ENCODE assay signal across 1 cellular context in the genomic region with DNA sequence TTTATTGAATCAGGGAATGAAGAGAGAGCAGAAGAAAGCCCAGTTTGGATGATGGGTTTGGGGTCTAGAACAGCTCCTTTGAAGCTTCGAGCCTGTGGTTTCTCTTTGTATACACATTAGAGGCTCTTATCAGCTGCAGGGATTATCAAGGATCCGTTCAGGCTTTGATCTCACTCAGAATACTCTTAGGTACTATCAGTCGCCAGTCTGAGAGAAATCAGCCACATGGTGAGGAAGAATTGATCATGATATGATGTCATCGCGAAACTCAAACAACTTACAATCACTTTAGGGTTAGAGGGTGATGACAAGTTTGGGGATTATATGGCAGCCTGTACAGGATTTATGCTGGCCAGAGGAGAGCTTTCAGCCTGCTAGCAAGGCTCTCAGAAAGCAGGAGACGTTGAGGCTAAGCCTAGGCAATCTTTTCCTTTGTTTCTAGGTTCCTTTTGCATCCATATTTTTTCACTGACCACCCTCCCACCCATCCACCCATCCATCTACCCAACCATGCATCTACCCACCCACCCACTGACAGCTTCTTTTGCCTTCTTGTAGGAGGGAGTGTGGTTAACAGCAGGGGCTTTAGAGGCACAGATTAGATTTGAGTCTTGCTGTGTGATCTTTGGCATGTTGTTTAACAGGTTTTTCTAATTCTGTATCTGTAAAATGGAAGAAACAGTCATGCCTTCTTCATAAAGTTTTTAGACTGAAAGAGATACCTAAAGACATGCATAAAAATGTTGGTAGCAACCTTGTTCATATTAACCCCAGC.
A peak's percentile ranks its signal among the peaks of the same experiment; 100 is the strongest.
TF ChIP-seq lines count a peak whose summit lies in the region.

No MANE protein-coding gene starts in this region.

TF ChIP-seq in HEK293, 187 proteins besides CTCF, POLR2A, EP300 and RAD21:
- TF ChIP-seq, protein P1, sequence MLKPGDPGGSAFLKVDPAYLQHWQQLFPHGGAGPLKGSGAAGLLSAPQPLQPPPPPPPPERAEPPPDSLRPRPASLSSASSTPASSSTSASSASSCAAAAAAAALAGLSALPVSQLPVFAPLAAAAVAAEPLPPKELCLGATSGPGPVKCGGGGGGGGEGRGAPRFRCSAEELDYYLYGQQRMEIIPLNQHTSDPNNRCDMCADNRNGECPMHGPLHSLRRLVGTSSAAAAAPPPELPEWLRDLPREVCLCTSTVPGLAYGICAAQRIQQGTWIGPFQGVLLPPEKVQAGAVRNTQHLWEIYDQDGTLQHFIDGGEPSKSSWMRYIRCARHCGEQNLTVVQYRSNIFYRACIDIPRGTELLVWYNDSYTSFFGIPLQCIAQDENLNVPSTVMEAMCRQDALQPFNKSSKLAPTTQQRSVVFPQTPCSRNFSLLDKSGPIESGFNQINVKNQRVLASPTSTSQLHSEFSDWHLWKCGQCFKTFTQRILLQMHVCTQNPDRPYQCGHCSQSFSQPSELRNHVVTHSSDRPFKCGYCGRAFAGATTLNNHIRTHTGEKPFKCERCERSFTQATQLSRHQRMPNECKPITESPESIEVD (tag by site-specific recombination; IDR thresholded peaks at IDR 0.05): no peak
- TF ChIP-seq, protein P2, sequence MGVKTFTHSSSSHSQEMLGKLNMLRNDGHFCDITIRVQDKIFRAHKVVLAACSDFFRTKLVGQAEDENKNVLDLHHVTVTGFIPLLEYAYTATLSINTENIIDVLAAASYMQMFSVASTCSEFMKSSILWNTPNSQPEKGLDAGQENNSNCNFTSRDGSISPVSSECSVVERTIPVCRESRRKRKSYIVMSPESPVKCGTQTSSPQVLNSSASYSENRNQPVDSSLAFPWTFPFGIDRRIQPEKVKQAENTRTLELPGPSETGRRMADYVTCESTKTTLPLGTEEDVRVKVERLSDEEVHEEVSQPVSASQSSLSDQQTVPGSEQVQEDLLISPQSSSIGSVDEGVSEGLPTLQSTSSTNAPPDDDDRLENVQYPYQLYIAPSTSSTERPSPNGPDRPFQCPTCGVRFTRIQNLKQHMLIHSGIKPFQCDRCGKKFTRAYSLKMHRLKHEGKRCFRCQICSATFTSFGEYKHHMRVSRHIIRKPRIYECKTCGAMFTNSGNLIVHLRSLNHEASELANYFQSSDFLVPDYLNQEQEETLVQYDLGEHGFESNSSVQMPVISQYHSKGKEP (tag by site-specific recombination; IDR thresholded peaks at IDR 0.05): no peak
- TF ChIP-seq ZFHX2 (tag by site-specific recombination; conservative IDR thresholded peaks at IDR 0.05): peak; percentile 75; the same call in 1 of the 2 replicates
- no peak for TF ChIP-seq ZNF132 (tag by site-specific recombination; IDR thresholded peaks at IDR 0.05; ENCODE audit: borderline replicate concordance)
- no peak for TF ChIP-seq ZNF175 (tag by site-specific recombination; IDR thresholded peaks at IDR 0.05)
- no peak for TF ChIP-seq ZNF398 (tag by site-specific recombination; IDR thresholded peaks at IDR 0.05)
- TF ChIP-seq ZNF843 (tag by site-specific recombination; IDR thresholded peaks at IDR 0.05): 0 out of 2 replicates have a peak, but pooled peaks have one; percentile 35
- TF ChIP-seq ATF2 (tag by site-specific recombination; IDR thresholded peaks at IDR 0.05; ENCODE audit: low read depth): peak; percentile 85
- TF ChIP-seq EGR2 (tag by site-specific recombination; IDR thresholded peaks at IDR 0.05; ENCODE audit: low read depth): peak; percentile 84
- TF ChIP-seq ZBTB26 (tag by site-specific recombination; optimal IDR thresholded peaks at IDR 0.05): no peak
- no peak for TF ChIP-seq ZNF391 (tag by site-specific recombination; IDR thresholded peaks at IDR 0.05; ENCODE audit: borderline replicate concordance, low read depth)
- TF ChIP-seq FEZF1 (tag by site-specific recombination; IDR thresholded peaks at IDR 0.05): peak; percentile 35; the same call in 1 of the 2 replicates
- peak; percentile 98 for TF ChIP-seq TCF7L2 (IDR thresholded peaks at IDR 0.05; ENCODE audit: borderline replicate concordance, low read depth, low read length)
- TF ChIP-seq ZNF555 (tag by site-specific recombination; conservative IDR thresholded peaks at IDR 0.05): no peak
